ENCODE assay signal across 7 cellular contexts in genomic region chr9:22773501-22774220, GRCh38.
"Had no signal": no experiment of that assay in that cellular context is flagged by ENCODE, and none has a peak within 500 bp of the region (broad histone marks: within the 10 kb centered on the region; RNA-seq: fewer than 3 reads in every experiment).

No MANE protein-coding gene starts in this region.

- H3K4me2 ChIP-seq: KMS-11 had no signal

- H3K9ac ChIP-seq: KMS-11 had no signal

- ATAC-seq: HepG2, K562 had no signal

- H3K27ac ChIP-seq: HL-60, KMS-11 had no signal

- H3K4me3 ChIP-seq: K562 had no signal

- DNase-seq: IMR-90, KBM-7, KG1 had no signal
